Comparison of ENCODE assay signal across 13 cellular contexts in the genomic region with DNA sequence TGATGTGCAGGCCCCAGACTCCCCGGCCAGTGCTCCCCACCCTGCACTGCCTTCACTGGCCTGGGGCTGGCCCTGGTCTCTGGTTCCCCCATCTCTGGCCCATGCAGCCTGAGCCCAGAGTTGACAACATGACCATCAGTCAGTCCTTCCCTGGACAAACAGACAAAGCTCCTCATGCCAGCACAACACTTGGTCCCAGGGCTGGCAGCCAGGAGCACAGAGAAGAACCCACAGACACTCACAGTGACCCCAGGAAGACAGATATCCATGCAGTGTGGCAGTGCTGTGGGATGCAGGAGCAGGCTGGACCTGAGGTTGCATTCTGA. TPM values are rescaled to one million over a fixed set of nuclear protein-coding genes. Genes with fewer than 3 reads are reported as not detected.
A peak's percentile ranks its signal among the peaks of the same experiment; 100 is the strongest.
DNase-seq lines count a peak whose midpoint lies in the region; ATAC-seq and TF ChIP-seq lines count a peak whose summit lies in the region.
"Had no signal": no experiment of that assay in that cellular context is flagged by ENCODE, and none has a peak within 500 bp of the region (broad histone marks: within the 10 kb centered on the region; RNA-seq: fewer than 3 reads in every experiment).

No MANE protein-coding gene starts in this region.

- H3K4me1 Mint-ChIP-seq in stimulated activated memory B cell treated with anti-CD40 and anti-IgM and Interleukin-4, amounts not matched to agents 10 μg/mL and 1 μg/mL and 100 μg/mL, for 72 hours = peaks cover 6% of the 10 kb centered on the region

- no peak overlapping the region for H3K4ac ChIP-seq in neuronal stem cell (ENCODE audit: low read length)

- H3K4me1 ChIP-seq in BLaER1 (peaks cover 88% of the 10 kb centered on the region), neuronal stem cell (ENCODE audit: control insufficient read depth in 2 of 2, insufficient read depth in 1 of 2, low read depth in 1 of 2, low read length in 2 of 2) (peaks cover 3 to 18% of the 10 kb centered on the region in 2 donors)

- H2AFZ ChIP-seq in neuronal stem cell (ENCODE audit: low read length) = no peak overlapping the region

- no peaks in the 10 kb centered on the region for H3K9me3 Mint-ChIP-seq in stimulated activated memory B cell treated with anti-CD40 and anti-IgM and Interleukin-4, amounts not matched to agents 10 μg/mL and 1 μg/mL and 100 μg/mL, for 72 hours
- H3K9me3 Mint-ChIP-seq: CD4-positive, CD25-positive, alpha-beta regulatory T cell; IgD-negative memory B cell had no signal

- peak overlapping the region; percentile 2 for H3K18ac ChIP-seq in neuronal stem cell (ENCODE audit: low read length)

- H4K91ac ChIP-seq in neuronal stem cell (ENCODE audit: low read depth, low read length, poor library complexity) = no peak overlapping the region

- H3K4me2 ChIP-seq in BLaER1 (peak overlapping the region; percentile 78), neuronal stem cell (ENCODE audit: insufficient read depth, low read length, poor library complexity, severe bottlenecking) (no peak overlapping the region)

- no peak overlapping the region for H3K27ac Mint-ChIP-seq in stimulated activated memory B cell treated with anti-CD40 and anti-IgM and Interleukin-4, amounts not matched to agents 10 μg/mL and 1 μg/mL and 100 μg/mL, for 72 hours
- H3K27ac Mint-ChIP-seq: CD4-positive, CD25-positive, alpha-beta regulatory T cell; IgD-negative memory B cell had no signal

- no peak overlapping the region for H2BK5ac ChIP-seq in neuronal stem cell (ENCODE audit: low read length)

- WGBS in neuronal stem cell (ENCODE audit: extremely low coverage in 2 of 2, insufficient read length in 2 of 2, insufficient replicate concordance in 1 of 2), 2 donors = no CpG with 5 or more reads among the region's 1 CpG

- H3K36me3 Mint-ChIP-seq in stimulated activated memory B cell treated with anti-CD40 and anti-IgM and Interleukin-4, amounts not matched to agents 10 μg/mL and 1 μg/mL and 100 μg/mL, for 72 hours = no peaks in the 10 kb centered on the region
- H3K36me3 Mint-ChIP-seq: CD4-positive, CD25-positive, alpha-beta regulatory T cell had no signal

- peaks cover 1% of the 10 kb centered on the region for H3K79me1 ChIP-seq in neuronal stem cell (ENCODE audit: low read depth, low read length)

- peaks cover 10% of the 10 kb centered on the region for H3K27me3 ChIP-seq in BLaER1
- peaks cover 0 to 36% (median 0%) of the 10 kb centered on the region in 3 experiments for H3K27me3 ChIP-seq in neuronal stem cell (ENCODE audit: control insufficient read depth in 3 of 3, insufficient read depth in 3 of 3, low read depth in 1 of 3, low read length in 3 of 3)

- ATAC-seq in GM19463 (IDR thresholded peaks at IDR 0.05; ENCODE audit: unreplicated experiment) = no peak
- ATAC-seq in HG03460 (IDR thresholded peaks at IDR 0.05; ENCODE audit: unreplicated experiment) = no peak
- no peak for ATAC-seq in stimulated activated memory B cell treated with anti-CD40 and anti-IgM and Interleukin-4, amounts not matched to agents 10 μg/mL and 1 μg/mL and 100 μg/mL, for 72 hours
- ATAC-seq: GM12878 had no signal

- H4K8ac ChIP-seq in neuronal stem cell (ENCODE audit: low read depth, low read length) = no peak overlapping the region

- H3K9me3 ChIP-seq in BLaER1 (no peaks in the 10 kb centered on the region), neuronal stem cell (replicated peaks in 1 of 2; ENCODE audit: control insufficient read depth in 2 of 2, insufficient read depth in 1 of 2, low read depth in 1 of 2, low read length in 2 of 2) (no peaks in the 10 kb centered on the region)

- H3K36me3 ChIP-seq in BLaER1 (no peaks in the 10 kb centered on the region), neuronal stem cell (replicated peaks in 1 of 2; ENCODE audit: control insufficient read depth in 2 of 2, insufficient read depth in 2 of 2, low read length in 2 of 2) (no peaks in the 10 kb centered on the region)

- H3K23ac ChIP-seq in neuronal stem cell (ENCODE audit: low read depth, low read length, poor library complexity) = peak overlapping the region; percentile 80

- no peak overlapping the region for H3K14ac ChIP-seq in neuronal stem cell (ENCODE audit: low read length)

- TF ChIP-seq CTCF in GM20000 (IDR thresholded peaks at IDR 0.05; ENCODE audit: extremely low read depth, missing control alignments) = no peak

- no peak overlapping the region for H3K9ac ChIP-seq in BLaER1
- no peak overlapping the region for H3K9ac ChIP-seq in neuronal stem cell (ENCODE audit: low read depth, low read length, poor library complexity)

- no peak overlapping the region for H2BK120ac ChIP-seq in neuronal stem cell (ENCODE audit: low read depth, low read length)

- DNase-seq in GM20000 (ENCODE audit: low spot score) (peak; percentile 14), caudate nucleus (lab: John Stamatoyannopoulos, UW) (no peak), neuronal stem cell (ENCODE audit: low spot score) (no peak), SHP77 (lab: John Stamatoyannopoulos, UW) (no peak)
- DNase-seq: CD4-positive, CD25-positive, alpha-beta regulatory T cell; DMS79; KG1 had no signal

- H3K27ac ChIP-seq in BLaER1 (peak overlapping the region; percentile 54), caudate nucleus (ENCODE audit: low read depth, low read length) (peak overlapping the region; percentile 26), neuronal stem cell (replicated peaks; ENCODE audit: low read length) (no peak overlapping the region)

- peak overlapping the region; percentile 58 for H2BK15ac ChIP-seq in neuronal stem cell (ENCODE audit: low read length)

- peaks cover 66% of the 10 kb centered on the region for H3K27me3 Mint-ChIP-seq in stimulated activated memory B cell treated with anti-CD40 and anti-IgM and Interleukin-4, amounts not matched to agents 10 μg/mL and 1 μg/mL and 100 μg/mL, for 72 hours

- H3K4me3 Mint-ChIP-seq in stimulated activated memory B cell treated with anti-CD40 and anti-IgM and Interleukin-4, amounts not matched to agents 10 μg/mL and 1 μg/mL and 100 μg/mL, for 72 hours = no peak overlapping the region
- H3K4me3 Mint-ChIP-seq: CD4-positive, CD25-positive, alpha-beta regulatory T cell; IgD-negative memory B cell had no signal

- peak overlapping the region; percentile 58 for H2BK12ac ChIP-seq in neuronal stem cell (ENCODE audit: low read length)

- no peaks in the 10 kb centered on the region for H4K20me1 ChIP-seq in BLaER1

- H3K4me3 ChIP-seq in BLaER1 (no peak overlapping the region), neuronal stem cell (ENCODE audit: low read length in 2 of 2) (no peak overlapping the region)
- H3K4me3 ChIP-seq: GM12878 had no signal

- peak overlapping the region; percentile 97 for H2AK5ac ChIP-seq in neuronal stem cell (ENCODE audit: low read depth, low read length)

RNA-seq across cellular contexts. Expression of a gene that starts 8.0 kb away (rescaled TPM):
- 3.5 TPM for polyA plus RNA-seq in neuronal stem cell (2013, experiment 1 of 2)
- polyA plus RNA-seq in neuronal stem cell (2013, experiment 2 of 2) = 3.6 TPM
